ENCODE assay signal across 19 cellular contexts in genomic region chr2:778680-779350, GRCh38.
"Had no signal": no experiment of that assay in that cellular context is flagged by ENCODE, and none has a peak within 500 bp of the region (broad histone marks: within the 10 kb centered on the region; RNA-seq: fewer than 3 reads in every experiment).

No MANE protein-coding gene starts in this region.

- H3K27ac ChIP-seq: esophagus squamous epithelium, neutrophil, pancreas, right lobe of liver, suprapubic skin, transverse colon, vagina had no signal

- H3K9me3 ChIP-seq: esophagus squamous epithelium, mucosa of descending colon, neutrophil, pancreas, right lobe of liver, suprapubic skin, transverse colon, vagina had no signal

- H3K4me3 Mint-ChIP-seq: memory B cell; naive B cell; natural killer cell treated with Interleukin-12 subunit alpha and Interleukin-12 subunit beta and Interleukin-15 and Interleukin-18, amount 100 ng/mL, for 72 hours; stimulated activated naive B cell treated with anti-CD40 and anti-IgM and Interleukin-4, amounts not matched to agents 10 μg/mL and 1 μg/mL and 100 μg/mL, for 72 hours; stimulated activated naive CD8-positive, alpha-beta T cell treated with anti-CD3 and anti-CD28 coated beads, Interleukin-15, Interleukin-2, amounts not matched to agents 100 ng/mL and 50 ng/mL, for 24 hours had no signal

- H3K4me1 ChIP-seq: esophagus squamous epithelium, pancreas, right lobe of liver, suprapubic skin, transverse colon, vagina had no signal

- H3K9me3 Mint-ChIP-seq: natural killer cell treated with Interleukin-12 subunit alpha and Interleukin-12 subunit beta and Interleukin-15 and Interleukin-18, amount 100 ng/mL, for 72 hours; stimulated activated naive CD8-positive, alpha-beta T cell treated with anti-CD3 and anti-CD28 coated beads, Interleukin-15, Interleukin-2, amounts not matched to agents 100 ng/mL and 50 ng/mL, for 24 hours had no signal

- H3K4me1 Mint-ChIP-seq: stimulated activated naive B cell treated with anti-CD40 and anti-IgM and Interleukin-4, amounts not matched to agents 10 μg/mL and 1 μg/mL and 100 μg/mL, for 72 hours had no signal

- H3K36me3 ChIP-seq: esophagus squamous epithelium, neutrophil, pancreas, right lobe of liver, suprapubic skin, transverse colon, vagina had no signal

- H3K27me3 ChIP-seq: esophagus squamous epithelium, neutrophil, pancreas, right lobe of liver, transverse colon, vagina had no signal

- H3K36me3 Mint-ChIP-seq: memory B cell; natural killer cell treated with Interleukin-12 subunit alpha and Interleukin-12 subunit beta and Interleukin-15 and Interleukin-18, amount 100 ng/mL, for 72 hours; stimulated activated naive B cell treated with anti-CD40 and anti-IgM and Interleukin-4, amounts not matched to agents 10 μg/mL and 1 μg/mL and 100 μg/mL, for 72 hours had no signal

- H3K4me3 ChIP-seq: esophagus squamous epithelium, lung, mucosa of descending colon, pancreas, right lobe of liver, suprapubic skin, transverse colon, vagina had no signal

- H3K27ac Mint-ChIP-seq: memory B cell; naive B cell; natural killer cell treated with Interleukin-12 subunit alpha and Interleukin-12 subunit beta and Interleukin-15 and Interleukin-18, amount 100 ng/mL, for 72 hours; stimulated activated naive B cell treated with anti-CD40 and anti-IgM and Interleukin-4, amounts not matched to agents 10 μg/mL and 1 μg/mL and 100 μg/mL, for 72 hours; stimulated activated naive CD8-positive, alpha-beta T cell treated with anti-CD3 and anti-CD28 coated beads, Interleukin-15, Interleukin-2, amounts not matched to agents 100 ng/mL and 50 ng/mL, for 24 hours had no signal

- DNase-seq: effector CD8-positive, alpha-beta T cell; esophagus squamous epithelium; foreskin melanocyte; mucosa of descending colon; naive B cell; pancreas; right lobe of liver; small intestine; stimulated activated CD4-positive, alpha-beta T cell treated with anti-CD3 and anti-CD28 coated beads, Interleukin-15, amount 100 ng/mL, for 24 hours; stimulated activated CD4-positive, alpha-beta T cell treated with anti-CD3 and anti-CD28 coated beads, Interleukin-2, amount 100 ng/mL, for 48 hours; stimulated activated naive B cell treated with anti-CD40 and anti-IgM and Interleukin-4, amounts not matched to agents 10 μg/mL and 1 μg/mL and 100 μg/mL, for 72 hours; transverse colon had no signal
